1 cellular context compared by ENCODE assay signal in the genomic region with DNA sequence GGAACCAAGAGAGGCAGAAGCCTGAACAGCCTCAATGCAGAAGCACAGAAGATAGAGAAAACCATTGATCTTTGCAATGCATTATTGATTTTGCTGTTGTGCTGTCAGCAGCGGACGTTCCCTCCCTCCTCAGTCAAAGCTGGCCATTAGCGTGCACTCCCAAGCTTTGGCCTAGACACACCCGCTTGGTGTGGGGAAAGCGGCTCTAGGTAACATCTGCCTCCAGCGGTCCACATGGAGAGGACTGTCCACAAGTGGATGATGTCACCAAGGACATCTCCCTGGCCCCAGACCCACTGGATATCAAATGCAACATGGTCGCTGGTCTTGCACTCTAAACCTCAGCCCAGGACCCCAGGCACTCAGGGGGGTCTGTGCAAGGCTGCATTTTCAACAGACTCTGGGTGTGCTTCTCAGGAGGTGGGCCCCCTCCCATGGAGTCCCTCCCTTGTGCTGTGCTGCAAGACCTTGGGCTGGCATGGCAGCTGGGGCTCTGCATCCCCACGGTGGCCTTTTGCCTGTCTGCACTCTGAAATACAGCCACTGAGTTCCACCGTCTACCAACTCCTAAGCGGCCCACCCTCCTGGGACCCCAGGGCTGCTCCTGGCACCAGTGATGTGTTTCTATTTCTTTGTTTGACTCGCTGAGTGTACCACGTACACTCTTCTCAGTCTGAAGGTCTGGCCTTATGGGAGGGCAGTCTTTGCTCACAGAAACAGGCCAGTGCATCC.
TF ChIP-seq lines count a peak whose summit lies in the region.

No MANE protein-coding gene starts in this region.

TF ChIP-seq in GM23338, 12 proteins besides CTCF, POLR2A, EP300 and RAD21 (continued from another document):
- TF ChIP-seq, protein P1, sequence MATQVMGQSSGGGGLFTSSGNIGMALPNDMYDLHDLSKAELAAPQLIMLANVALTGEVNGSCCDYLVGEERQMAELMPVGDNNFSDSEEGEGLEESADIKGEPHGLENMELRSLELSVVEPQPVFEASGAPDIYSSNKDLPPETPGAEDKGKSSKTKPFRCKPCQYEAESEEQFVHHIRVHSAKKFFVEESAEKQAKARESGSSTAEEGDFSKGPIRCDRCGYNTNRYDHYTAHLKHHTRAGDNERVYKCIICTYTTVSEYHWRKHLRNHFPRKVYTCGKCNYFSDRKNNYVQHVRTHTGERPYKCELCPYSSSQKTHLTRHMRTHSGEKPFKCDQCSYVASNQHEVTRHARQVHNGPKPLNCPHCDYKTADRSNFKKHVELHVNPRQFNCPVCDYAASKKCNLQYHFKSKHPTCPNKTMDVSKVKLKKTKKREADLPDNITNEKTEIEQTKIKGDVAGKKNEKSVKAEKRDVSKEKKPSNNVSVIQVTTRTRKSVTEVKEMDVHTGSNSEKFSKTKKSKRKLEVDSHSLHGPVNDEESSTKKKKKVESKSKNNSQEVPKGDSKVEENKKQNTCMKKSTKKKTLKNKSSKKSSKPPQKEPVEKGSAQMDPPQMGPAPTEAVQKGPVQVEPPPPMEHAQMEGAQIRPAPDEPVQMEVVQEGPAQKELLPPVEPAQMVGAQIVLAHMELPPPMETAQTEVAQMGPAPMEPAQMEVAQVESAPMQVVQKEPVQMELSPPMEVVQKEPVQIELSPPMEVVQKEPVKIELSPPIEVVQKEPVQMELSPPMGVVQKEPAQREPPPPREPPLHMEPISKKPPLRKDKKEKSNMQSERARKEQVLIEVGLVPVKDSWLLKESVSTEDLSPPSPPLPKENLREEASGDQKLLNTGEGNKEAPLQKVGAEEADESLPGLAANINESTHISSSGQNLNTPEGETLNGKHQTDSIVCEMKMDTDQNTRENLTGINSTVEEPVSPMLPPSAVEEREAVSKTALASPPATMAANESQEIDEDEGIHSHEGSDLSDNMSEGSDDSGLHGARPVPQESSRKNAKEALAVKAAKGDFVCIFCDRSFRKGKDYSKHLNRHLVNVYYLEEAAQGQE (IDR thresholded peaks at IDR 0.05; ENCODE audit: unreplicated experiment) = no peak
- TF ChIP-seq EZH2 (IDR thresholded peaks at IDR 0.05; ENCODE audit: low read depth, unreplicated experiment) = no peak
- no peak for TF ChIP-seq NANOG (IDR thresholded peaks at IDR 0.05; ENCODE audit: borderline replicate concordance)
- TF ChIP-seq POLR2AphosphoS5 (IDR thresholded peaks at IDR 0.05; ENCODE audit: low read depth) = no peak
- TF ChIP-seq STAT1 (IDR thresholded peaks at IDR 0.05; ENCODE audit: unreplicated experiment) = no peak
- no peak for TF ChIP-seq ZNF331 (CRISPR knock-in tag; IDR thresholded peaks at IDR 0.05; ENCODE audit: low read depth)
- TF ChIP-seq JUNB (IDR thresholded peaks at IDR 0.05; ENCODE audit: unreplicated experiment) = no peak
- no peak for TF ChIP-seq EZH2phosphoT487 (IDR thresholded peaks at IDR 0.05; ENCODE audit: unreplicated experiment)
- no peak for TF ChIP-seq CREB1 (CRISPR knock-in tag; IDR thresholded peaks at IDR 0.05; ENCODE audit: low read depth)
- TF ChIP-seq, protein P2, sequence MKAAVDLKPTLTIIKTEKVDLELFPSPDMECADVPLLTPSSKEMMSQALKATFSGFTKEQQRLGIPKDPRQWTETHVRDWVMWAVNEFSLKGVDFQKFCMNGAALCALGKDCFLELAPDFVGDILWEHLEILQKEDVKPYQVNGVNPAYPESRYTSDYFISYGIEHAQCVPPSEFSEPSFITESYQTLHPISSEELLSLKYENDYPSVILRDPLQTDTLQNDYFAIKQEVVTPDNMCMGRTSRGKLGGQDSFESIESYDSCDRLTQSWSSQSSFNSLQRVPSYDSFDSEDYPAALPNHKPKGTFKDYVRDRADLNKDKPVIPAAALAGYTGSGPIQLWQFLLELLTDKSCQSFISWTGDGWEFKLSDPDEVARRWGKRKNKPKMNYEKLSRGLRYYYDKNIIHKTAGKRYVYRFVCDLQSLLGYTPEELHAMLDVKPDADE (IDR thresholded peaks at IDR 0.05) = no peak
- TF ChIP-seq ZNF114 (CRISPR knock-in tag; IDR thresholded peaks at IDR 0.05) = no peak
